In genomic region chr9:116686135-116686534, GRCh38 we compare ENCODE assay signal across 1 cellular context.
TF ChIP-seq lines count a peak whose summit lies in the region.

No MANE protein-coding gene starts in this region.

TF ChIP-seq in SK-N-SH, 30 proteins besides CTCF, POLR2A, EP300 and RAD21 (continued from another document):
- TF ChIP-seq MEF2A (IDR thresholded peaks at IDR 0.05; ENCODE audit: borderline replicate concordance, low read depth) (no peak), RFX5 (IDR thresholded peaks at IDR 0.05; ENCODE audit: low read length) (no peak), GABPA (IDR thresholded peaks at IDR 0.05; ENCODE audit: low read depth) (no peak), FOXJ3 (CRISPR knock-in tag; IDR thresholded peaks at IDR 0.05) (no peak), FOSL2 (IDR thresholded peaks at IDR 0.05; ENCODE audit: borderline replicate concordance, low read depth) (no peak), TEAD4 (IDR thresholded peaks at IDR 0.05; ENCODE audit: borderline replicate concordance, insufficient read depth) (no peak), ZBTB33 (IDR thresholded peaks at IDR 0.05; ENCODE audit: borderline replicate concordance, low read depth) (no peak)
